Comparison of ENCODE assay signal across 1 cellular context in the genomic region with DNA sequence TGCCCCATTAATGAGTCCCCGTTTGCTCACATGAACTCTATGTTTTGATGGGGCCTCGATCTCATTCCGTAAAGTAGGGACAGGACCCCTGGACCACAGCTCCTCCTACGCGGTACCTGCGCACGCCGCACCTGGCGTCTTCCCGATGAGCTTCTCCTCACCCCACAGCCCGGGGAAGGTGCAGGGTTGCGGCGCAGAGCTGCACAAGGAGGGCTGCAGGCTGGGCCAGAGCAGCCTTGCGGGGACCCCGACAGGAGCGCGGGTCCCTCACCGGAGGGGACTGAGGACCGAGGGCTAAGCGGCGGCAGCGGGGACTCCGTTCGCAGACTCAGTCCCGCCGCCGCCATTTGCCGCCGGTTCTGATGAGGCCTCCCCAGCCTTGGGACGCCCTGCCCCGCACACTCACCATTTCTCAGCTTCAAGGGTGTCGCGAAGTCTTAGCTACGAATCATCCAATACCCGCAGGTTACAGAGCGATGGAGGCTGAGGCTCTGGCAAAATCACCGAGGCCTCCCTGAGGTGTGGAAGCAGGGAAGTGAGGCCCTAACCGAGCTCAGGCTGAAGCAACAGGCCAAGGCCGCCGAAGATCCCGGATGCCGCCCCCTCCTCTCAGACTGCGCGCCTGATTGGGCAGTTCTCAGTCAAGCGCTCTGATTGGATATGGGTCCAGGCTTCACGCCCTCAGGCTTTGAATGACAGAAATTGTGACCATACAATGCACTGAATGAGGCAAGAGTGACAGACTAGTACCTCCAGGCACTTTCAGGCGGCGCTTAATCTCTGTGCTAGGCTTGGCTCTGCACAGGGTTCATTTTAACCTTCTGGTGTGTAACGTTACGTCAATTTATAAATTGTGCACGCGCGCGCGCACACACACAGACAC.
TF ChIP-seq lines count a peak whose summit lies in the region.

No MANE protein-coding gene starts in this region.

TF ChIP-seq in HepG2, 621 proteins besides CTCF, POLR2A, EP300 and RAD21 (continued from another document):
- TF ChIP-seq, protein P1, sequence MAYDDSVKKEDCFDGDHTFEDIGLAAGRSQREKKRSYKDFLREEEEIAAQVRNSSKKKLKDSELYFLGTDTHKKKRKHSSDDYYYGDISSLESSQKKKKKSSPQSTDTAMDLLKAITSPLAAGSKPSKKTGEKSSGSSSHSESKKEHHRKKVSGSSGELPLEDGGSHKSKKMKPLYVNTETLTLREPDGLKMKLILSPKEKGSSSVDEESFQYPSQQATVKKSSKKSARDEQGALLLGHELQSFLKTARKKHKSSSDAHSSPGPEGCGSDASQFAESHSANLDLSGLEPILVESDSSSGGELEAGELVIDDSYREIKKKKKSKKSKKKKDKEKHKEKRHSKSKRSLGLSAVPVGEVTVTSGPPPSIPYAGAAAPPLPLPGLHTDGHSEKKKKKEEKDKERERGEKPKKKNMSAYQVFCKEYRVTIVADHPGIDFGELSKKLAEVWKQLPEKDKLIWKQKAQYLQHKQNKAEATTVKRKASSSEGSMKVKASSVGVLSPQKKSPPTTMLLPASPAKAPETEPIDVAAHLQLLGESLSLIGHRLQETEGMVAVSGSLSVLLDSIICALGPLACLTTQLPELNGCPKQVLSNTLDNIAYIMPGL (CRISPR knock-in tag; IDR thresholded peaks at IDR 0.05; ENCODE audit: borderline replicate concordance in 1 of 2, low read depth in 1 of 2), result peak; percentile 67 to 88; a peak in 3 of 4 replicates
- no peak for TF ChIP-seq TEAD2 (CRISPR knock-in tag; IDR thresholded peaks at IDR 0.05)
- no peak for TF ChIP-seq REL (CRISPR knock-in tag; conservative IDR thresholded peaks at IDR 0.05)
